In genomic region chr1:8711873-8712412, GRCh38 we compare ENCODE assay signal across 8 cellular contexts.
A peak's percentile ranks its signal among the peaks of the same experiment; 100 is the strongest.
DNase-seq lines count a peak whose midpoint lies in the region; ATAC-seq, FAIRE-seq and TF ChIP-seq lines count a peak whose summit lies in the region.

No MANE protein-coding gene starts in this region.

- H3K9me3 Mint-ChIP-seq in HFFc6: no peaks in the 10 kb centered on the region

- peak; percentile 56 for FAIRE-seq in A549 (lab: Jason Lieb, UNC)

- peaks cover 5% of the 10 kb centered on the region; the same call in 1 of the 2 replicates for H3K36me3 Mint-ChIP-seq in HFFc6 (ENCODE audit: low read depth)

- peak in 1 of 2 experiments; percentile 30; a peak in 1 of 6 replicates for ATAC-seq in A549
- no peak for ATAC-seq in HG03280 (IDR thresholded peaks at IDR 0.05; ENCODE audit: unreplicated experiment)

- TF ChIP-seq EP300 in A549 (IDR thresholded peaks at IDR 0.05): peak in 1 of 2 experiments; percentile 55; a peak in 1 of 5 replicates

- POLR2A ChIA-PET in A549 (lab: Yijun Ruan, JAX): interaction anchor here (0.5 to 1.4 kb wide), 3 partner anchors 8 to 105 kb away, joined by 3 to 13 read pairs (median 6); no protein-coding TSS in a partner anchor

- CTCF ChIA-PET in A549 (lab: Yijun Ruan, JAX): interaction anchor here (0.8 to 1.4 kb wide), 2 partner anchors 14 to 31 kb away, joined by 3 read pairs; no protein-coding TSS in a partner anchor

- peak overlapping the region; percentile 93 for H3K4me2 ChIP-seq in A549

- H3K4me3 Mint-ChIP-seq in HFFc6: peak overlapping the region; percentile 70

- peaks cover 44% of the 10 kb centered on the region for H3K4me1 Mint-ChIP-seq in HFFc6 (ENCODE audit: low read depth)

- peaks cover 66% of the 10 kb centered on the region for H3K4me1 ChIP-seq in A549
- peaks cover 20% of the 10 kb centered on the region for H3K4me1 ChIP-seq in muscle layer of colon (ENCODE audit: insufficient read depth, low read length)

- TF ChIP-seq RAD21 in A549 (conservative IDR thresholded peaks at IDR 0.05 in 1 of 2, IDR thresholded peaks at IDR 0.05 in 1 of 2): no peak

- TF ChIP-seq POLR2A in A549 (IDR thresholded peaks at IDR 0.05; ENCODE audit: low read length): no peak

- H3K27ac ChIP-seq in A549 (peak overlapping the region; percentile 88 to 94), caudate nucleus (ENCODE audit: low read depth, low read length) (peak overlapping the region; percentile 81), muscle layer of colon (ENCODE audit: low read depth, low read length) (peak overlapping the region; percentile 60)

- peak overlapping the region; percentile 90 for H3K27ac Mint-ChIP-seq in HFFc6

- peak in 1 of 2 experiments; percentile 21 for DNase-seq in A549 (ENCODE audit: low read depth in 1 of 2, low spot score in 1 of 2)
- no peak for DNase-seq in HFFc6
- DNase-seq in caudate nucleus (lab: John Stamatoyannopoulos, UW): no peak
- no peak for DNase-seq in GM19238 (ENCODE audit: insufficient read length, low spot score)
- no peak for DNase-seq in GM19240 (ENCODE audit: insufficient read length, low spot score)
- DNase-seq in SHP77 (lab: John Stamatoyannopoulos, UW): no peak

- H3K27me3 Mint-ChIP-seq in HFFc6 (ENCODE audit: insufficient read depth): no peaks in the 10 kb centered on the region; the same call in 1 of the 2 replicates

- H3K4me3 ChIP-seq in A549 (peak overlapping the region; percentile 19; the same call in 2 of the 3 replicates), muscle layer of colon (ENCODE audit: low read depth in 1 of 2, low read length in 2 of 2) (peak overlapping the region in 1 of 2 donors; percentile 2)

- peak overlapping the region; percentile 8 for H3K9ac ChIP-seq in muscle layer of colon (ENCODE audit: low read length)

- TF ChIP-seq CTCF in A549 (IDR thresholded peaks at IDR 0.05) (no peak), HFFc6 (IDR thresholded peaks at IDR 0.05) (no peak)

- H3K27me3 ChIP-seq in muscle layer of colon (ENCODE audit: control insufficient read depth in 1 of 2, insufficient read depth in 2 of 2, low read length in 2 of 2): no peaks in the 10 kb centered on the region

- 7% methylated on average over 4 of the region's 4 CpGs for WGBS in A549 (ENCODE audit: missing lambda C conversion rate)

- H3K9me3 ChIP-seq in A549: no peaks in the 10 kb centered on the region
- H3K9me3 ChIP-seq in muscle layer of colon (ENCODE audit: low read length): no peaks in the 10 kb centered on the region

- H3K36me3 ChIP-seq in muscle layer of colon (ENCODE audit: insufficient read depth, low read length): no peaks in the 10 kb centered on the region

TF ChIP-seq in A549, 52 proteins besides CTCF, POLR2A, EP300 and RAD21:
- TF ChIP-seq JUN (IDR thresholded peaks at IDR 0.05) (no peak), NPAS2 (CRISPR knock-in tag; IDR thresholded peaks at IDR 0.05; ENCODE audit: borderline replicate concordance) (no peak), ESRRA (IDR thresholded peaks at IDR 0.05; ENCODE audit: borderline replicate concordance, low read length) (no peak), HOXB5 (CRISPR knock-in tag; IDR thresholded peaks at IDR 0.05) (peak; percentile 78; the same call in 1 of the 2 replicates), ZSCAN20 (CRISPR knock-in tag; IDR thresholded peaks at IDR 0.05) (0 out of 2 replicates have a peak, but pooled peaks have one; percentile 37), CBX8 (IDR thresholded peaks at IDR 0.05) (no peak), HES2 (IDR thresholded peaks at IDR 0.05) (no peak), CBX2 (IDR thresholded peaks at IDR 0.05; ENCODE audit: borderline replicate concordance, low read depth) (no peak), KDM1A (IDR thresholded peaks at IDR 0.05; ENCODE audit: low read depth) (no peak), ZC3H11A (IDR thresholded peaks at IDR 0.05) (no peak), E2F6 (IDR thresholded peaks at IDR 0.05; ENCODE audit: borderline replicate concordance, low read depth) (no peak), HOXB13 (CRISPR knock-in tag; IDR thresholded peaks at IDR 0.05; ENCODE audit: low read depth) (no peak), RNF2 (IDR thresholded peaks at IDR 0.05; ENCODE audit: borderline replicate concordance, low read depth) (no peak), GATA3 (IDR thresholded peaks at IDR 0.05; ENCODE audit: borderline replicate concordance) (peak; percentile 80; the same call in 1 of the 2 replicates), HDAC2 (IDR thresholded peaks at IDR 0.05) (no peak), EHF (CRISPR knock-in tag; IDR thresholded peaks at IDR 0.05) (no peak), TP53 (CRISPR knock-in tag; IDR thresholded peaks at IDR 0.05) (no peak), CHD2 (IDR thresholded peaks at IDR 0.05; ENCODE audit: low read length, partially characterized antibody) (no peak), CEBPB (IDR thresholded peaks at IDR 0.05) (peak in 1 of 2 experiments; percentile 49; a peak in 2 of 4 replicates), HOXA7 (CRISPR knock-in tag; IDR thresholded peaks at IDR 0.05) (no peak), NR3C1 (IDR thresholded peaks at IDR 0.05) (no peak)
- TF ChIP-seq, protein P1, sequence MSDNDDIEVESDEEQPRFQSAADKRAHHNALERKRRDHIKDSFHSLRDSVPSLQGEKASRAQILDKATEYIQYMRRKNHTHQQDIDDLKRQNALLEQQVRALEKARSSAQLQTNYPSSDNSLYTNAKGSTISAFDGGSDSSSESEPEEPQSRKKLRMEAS (IDR thresholded peaks at IDR 0.05): 0 out of 2 replicates have a peak, but pooled peaks have one; percentile 47
TF ChIP-seq in A549: peak in this region for 5.
